Comparison of ENCODE assay signal across 8 cellular contexts in genomic region chr6:56713285-56713684, GRCh38.
DNase-seq lines count a peak whose midpoint lies in the region; ATAC-seq and TF ChIP-seq lines count a peak whose summit lies in the region.

No MANE protein-coding gene starts in this region.

- peak; percentile 89 to 94 (median 92) for ATAC-seq in psoas muscle
- ATAC-seq in HG03045 (IDR thresholded peaks at IDR 0.05; ENCODE audit: unreplicated experiment), result no peak
- ATAC-seq in HG02678 (IDR thresholded peaks at IDR 0.05; ENCODE audit: unreplicated experiment), result no peak

- no peak for TF ChIP-seq CTCF in RWPE1 (conservative IDR thresholded peaks at IDR 0.05; ENCODE audit: low read depth)
- no peak for TF ChIP-seq CTCF in fibroblast of mammary gland (conservative IDR thresholded peaks at IDR 0.05; ENCODE audit: control insufficient read depth, insufficient read depth, low read depth, low read length)
- TF ChIP-seq CTCF in psoas muscle (IDR thresholded peaks at IDR 0.05), result no peak

- CTCF ChIA-PET in RWPE1 (lab: Yijun Ruan, JAX), result interaction anchor here (0.9 kb wide), 1 partner anchor 138 kb away, joined by 3 read pairs; no protein-coding TSS in a partner anchor

- no peak overlapping the region for H3K4me3 ChIP-seq in fibroblast of mammary gland (ENCODE audit: control insufficient read depth, low read depth, low read length)
- no peak overlapping the region for H3K4me3 ChIP-seq in psoas muscle

- DNase-seq in ELF-1 (ENCODE audit: low read depth, low spot score), result peak; percentile 18
- peak; percentile 67 for DNase-seq in RWPE1 (ENCODE audit: low spot score)
- DNase-seq in fibroblast of mammary gland (ENCODE audit: low read depth), result peak; percentile 85
- peak; percentile 41 to 54 for DNase-seq in psoas muscle
- no peak for DNase-seq in NCI-H2081 treated with DMSO at 0.1 percent for 48 hours (lab: John Stamatoyannopoulos, UW)
- DNase-seq in NCI-H748 (lab: John Stamatoyannopoulos, UW; ENCODE audit: unreplicated experiment), result no peak

- no peaks in the 10 kb centered on the region for H3K36me3 ChIP-seq in psoas muscle (ENCODE audit: insufficient read depth in 1 of 2, low read depth in 1 of 2)

- no peaks in the 10 kb centered on the region for H3K9me3 ChIP-seq in psoas muscle

- H3K27ac ChIP-seq in RWPE1, result peak overlapping the region; percentile 67
- peak overlapping the region; percentile 58 for H3K27ac ChIP-seq in psoas muscle

- H3K4me1 ChIP-seq in psoas muscle, result peaks cover 67% of the 10 kb centered on the region

- POLR2A ChIA-PET in RWPE1 (lab: Yijun Ruan, JAX; ENCODE audit: low non-redundant PET), result no interaction called here

- no peaks in the 10 kb centered on the region for H3K27me3 ChIP-seq in psoas muscle (ENCODE audit: insufficient read depth in 3 of 3, low read length in 2 of 3)

- intact Hi-C loops in psoas muscle (cut with DNase I), result loop anchor here in 1 of 2 donors (5.0 kb wide), 1 partner anchor 34 kb away; no protein-coding TSS in a partner anchor

- 13 to 29% (median 14%) methylated on average over 3 of the region's 3 CpGs for WGBS in psoas muscle, 3 donors

Comparison
In these comparisons a context has a peak if more than half of its experiments do, and no peak if none do; other contexts are left out.
1. DNase-seq: peak in ELF-1 (single experiment), RWPE1 (single experiment), fibroblast of mammary gland (single experiment) and psoas muscle (2 of 2); none in NCI-H2081 treated with DMSO at 0.1 percent for 48 hours (single experiment) and NCI-H748 (single experiment).
2. ATAC-seq: peak in psoas muscle (4 of 4); none in HG03045 (single experiment) and HG02678 (single experiment).